Comparison of ENCODE assay signal across 8 cellular contexts in the genomic region with DNA sequence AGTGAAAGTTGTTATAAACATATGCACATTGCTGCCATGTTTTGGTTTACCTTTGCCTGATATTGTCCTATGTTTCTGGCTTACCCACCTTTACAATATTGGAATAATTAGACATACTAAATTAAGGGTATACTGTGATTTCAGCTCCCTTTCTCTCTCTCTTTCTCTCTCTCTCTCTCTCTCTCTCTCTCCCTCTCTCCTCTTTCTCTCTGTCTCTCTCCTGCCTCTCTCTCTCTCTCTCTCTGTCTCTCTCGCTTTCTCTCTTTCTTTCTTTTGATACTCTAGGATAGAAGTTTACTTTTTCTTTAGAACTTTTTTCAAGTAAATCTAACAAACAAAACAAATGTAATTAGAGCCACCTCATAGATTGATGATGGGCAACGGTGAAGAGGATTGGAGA.
"Had no signal": no experiment of that assay in that cellular context is flagged by ENCODE, and none has a peak within 500 bp of the region (broad histone marks: within the 10 kb centered on the region; RNA-seq: fewer than 3 reads in every experiment).

No MANE protein-coding gene starts in this region.

- DNase-seq: GM23248, GOT3, H7, HCEC 1CT, HFFc6 had no signal

- ATAC-seq: GM23338, HCT116 had no signal

- H3K9ac ChIP-seq: GM23248 had no signal

- H3K27ac ChIP-seq: GM23248 had no signal

- H3K9me3 ChIP-seq: HAP-1 had no signal

- H3K4me2 ChIP-seq: GM23338 had no signal

- H2AFZ ChIP-seq: GM23248, GM23338 had no signal

- H3K36me3 ChIP-seq: HAP-1 had no signal

- H3K4me3 Mint-ChIP-seq: GM23338, HFFc6 had no signal

- H3K27ac Mint-ChIP-seq: GM23338, HFFc6 had no signal

- H3K9me3 Mint-ChIP-seq: GM23338 had no signal

- H3K4me3 ChIP-seq: GM23248, GM23338, HAP-1 had no signal
